ENCODE assay signal across 23 cellular contexts in genomic region chr12:110702081-110702480, GRCh38.
"Had no signal": no experiment of that assay in that cellular context is flagged by ENCODE, and none has a peak within 500 bp of the region (broad histone marks: within the 10 kb centered on the region; RNA-seq: fewer than 3 reads in every experiment).

No MANE protein-coding gene starts in this region.

- H3K9me3 Mint-ChIP-seq: dendritic cell treated with granulocyte-macrophage colony-stimulating factor and Interleukin-4, amounts not matched to agents 40 ng/mL and 50 ng/mL, for 4 days; effector memory CD8-positive, alpha-beta T cell had no signal

- H3K4me3 Mint-ChIP-seq: dendritic cell treated with granulocyte-macrophage colony-stimulating factor and Interleukin-4, amounts not matched to agents 40 ng/mL and 50 ng/mL, for 4 days; effector memory CD8-positive, alpha-beta T cell had no signal

- H3K27me3 Mint-ChIP-seq: dendritic cell treated with granulocyte-macrophage colony-stimulating factor and Interleukin-4, amounts not matched to agents 40 ng/mL and 50 ng/mL, for 4 days; effector memory CD8-positive, alpha-beta T cell had no signal

- H3K27ac ChIP-seq: colonic mucosa, coronary artery, dorsolateral prefrontal cortex, epithelial cell of prostate, esophagus muscularis mucosa, esophagus squamous epithelium, foreskin keratinocyte, gastrocnemius medialis, gastroesophageal sphincter had no signal

- DNase-seq: cerebellar nuclear complex; colonic mucosa; cortex of kidney; dermis blood vessel endothelial cell; dorsolateral prefrontal cortex; effector CD4-positive, alpha-beta T cell; effector CD8-positive, alpha-beta T cell; effector memory CD4-positive, alpha-beta T cell; effector memory CD8-positive, alpha-beta T cell; erythroblast; esophagus squamous epithelium; foreskin fibroblast; foreskin keratinocyte; foreskin melanocyte; gastrocnemius medialis; glutamatergic neuron; head of caudate nucleus had no signal

- H3K9me3 ChIP-seq: colonic mucosa, esophagus muscularis mucosa, esophagus squamous epithelium, gastrocnemius medialis, gastroesophageal sphincter had no signal

- ATAC-seq: effector memory CD8-positive, alpha-beta T cell; esophagus mucosa; foreskin keratinocyte; gastrocnemius medialis; gastroesophageal sphincter had no signal

- H3K4me1 ChIP-seq: colonic mucosa, foreskin keratinocyte had no signal

- H3K27me3 ChIP-seq: colonic mucosa, dorsolateral prefrontal cortex, esophagus muscularis mucosa, esophagus squamous epithelium, foreskin keratinocyte, gastrocnemius medialis, gastroesophageal sphincter had no signal

- H3K36me3 ChIP-seq: colonic mucosa, esophagus muscularis mucosa, esophagus squamous epithelium, gastrocnemius medialis, gastroesophageal sphincter had no signal

- H3K27ac Mint-ChIP-seq: dendritic cell treated with granulocyte-macrophage colony-stimulating factor and Interleukin-4, amounts not matched to agents 40 ng/mL and 50 ng/mL, for 4 days; effector memory CD8-positive, alpha-beta T cell had no signal

- H3K4me3 ChIP-seq: colonic mucosa, coronary artery, dorsolateral prefrontal cortex, esophagus muscularis mucosa, esophagus squamous epithelium, gastrocnemius medialis, gastroesophageal sphincter had no signal
